Comparison of ENCODE assay signal across 37 cellular contexts in the genomic region with DNA sequence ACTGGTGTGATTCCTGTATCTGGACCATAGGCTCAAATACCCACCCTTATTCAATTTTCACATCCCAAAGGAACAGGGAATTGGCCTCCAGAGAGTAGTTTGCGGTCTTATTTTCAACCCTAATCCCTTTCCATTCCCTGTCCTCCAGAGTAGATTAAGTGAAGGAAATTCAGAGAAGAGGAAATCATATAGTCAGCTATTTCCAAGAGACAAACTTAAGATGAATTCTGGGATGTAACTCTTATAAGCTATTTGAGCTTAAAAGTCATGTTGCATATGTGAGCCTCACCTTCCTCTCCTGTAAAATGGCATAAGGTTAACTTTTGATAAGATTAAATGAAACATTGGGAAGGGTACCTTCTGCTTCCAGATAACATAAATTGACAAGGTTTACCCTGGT. TPM values are rescaled to one million over a fixed set of nuclear protein-coding genes. Genes with fewer than 3 reads are reported as not detected.
"Had no signal": no experiment of that assay in that cellular context is flagged by ENCODE, and none has a peak within 500 bp of the region (broad histone marks: within the 10 kb centered on the region; RNA-seq: fewer than 3 reads in every experiment).

No MANE protein-coding gene starts in this region.

- FAIRE-seq: astrocyte, bronchial epithelial cell had no signal

- H3K4me1 ChIP-seq: adrenal gland, ascending aorta, body of pancreas, breast epithelium had no signal

- DNase-seq: activated effector memory CD4-positive, alpha-beta T cell treated with anti-CD3 and anti-CD28 coated beads, Interleukin-2, amount 50 U/mL, for 16 hours; activated effector memory CD4-positive, alpha-beta T cell treated with Interleukin-2 at 50 U/mL for 16 hours; activated gamma-delta T cell; activated gamma-delta T cell treated with Interleukin-2 at 50 U/mL for 16 hours; activated naive CD4-positive, alpha-beta T cell; activated naive CD4-positive, alpha-beta T cell treated with anti-CD3 and anti-CD28 coated beads for 36 hours; activated naive CD4-positive, alpha-beta T cell treated with anti-CD3 and anti-CD28 coated beads, Interleukin-2, amount 10 ng/mL, durations not matched to agents 7 days and 5 days; activated naive CD4-positive, alpha-beta T cell treated with anti-CD3 and anti-CD28 coated beads, Interleukin-2, amount 50 U/mL, for 16 hours; activated naive CD4-positive, alpha-beta T cell treated with Interleukin-2 at 50 U/mL for 16 hours; activated naive CD8-positive, alpha-beta T cell treated with anti-CD3 and anti-CD28 coated beads for 36 hours; activated naive CD8-positive, alpha-beta T cell treated with anti-CD3 and anti-CD28 coated beads, Interleukin-2, amount 10 ng/mL, durations not matched to agents 7 days and 5 days; activated naive CD8-positive, alpha-beta T cell treated with anti-CD3 and anti-CD28 coated beads, Interleukin-2, amount 50 U/mL, for 24 hours; activated T-cell treated with anti-CD3 and anti-CD28 coated beads, Interleukin-2, amount 50 U/mL, for 1 hour; activated T-cell treated with anti-CD3 and anti-CD28 coated beads, Interleukin-2, amount 50 U/mL, for 24 hours; activated T-cell treated with anti-CD3 and anti-CD28 coated beads, Interleukin-2, amount 50 U/mL, for 4 hours; activated T-cell treated with anti-CD3 and anti-CD28 coated beads, Interleukin-2, amount 50 U/mL, for 48 hours; activated T-cell treated with anti-CD3 and anti-CD28 coated beads, Interleukin-2, amount 50 U/mL, for 72 hours; adrenal gland; amniotic stem cell; amygdala; anterior cingulate cortex; aorta; body of pancreas; brain microvascular endothelial cell; caudate nucleus; central memory CD4-positive, alpha-beta T cell; cerebellar nuclear complex had no signal

- H3K27me3 ChIP-seq: adrenal gland, ascending aorta, body of pancreas, brain microvascular endothelial cell, breast epithelium had no signal

- H3K36me3 ChIP-seq: adrenal gland, ascending aorta, brain microvascular endothelial cell, breast epithelium, cardiac muscle cell had no signal

- ATAC-seq: activated naive CD4-positive, alpha-beta T cell treated with anti-CD3 and anti-CD28 coated beads, Interleukin-2, amount 50 U/mL, for 72 hours; activated naive CD8-positive, alpha-beta T cell treated with anti-CD3 and anti-CD28 coated beads, Interleukin-2, amount 50 U/mL, for 24 hours; activated T-cell treated with anti-CD3 and anti-CD28 coated beads, Interleukin-2, amount 50 U/mL, for 4 hours; activated T-cell treated with anti-CD3 and anti-CD28 coated beads, Interleukin-2, amount 50 U/mL, for 72 hours; activated T-helper 17 cell treated with anti-CD3 and anti-CD28 coated beads, Interleukin-2, amount 50 U/mL, for 72 hours; body of pancreas had no signal

- H3K9me3 ChIP-seq: ascending aorta, body of pancreas, breast epithelium had no signal

- H3K4me3 ChIP-seq: adrenal gland, ascending aorta, body of pancreas, breast epithelium, cardiac muscle cell had no signal

- H3K27ac ChIP-seq: adrenal gland, ascending aorta, body of pancreas, brain microvascular endothelial cell, breast epithelium, cardiac muscle cell had no signal

RNA-seq across cellular contexts. Expression of gene ADAMTS18, which starts 37.4 kb away (rescaled TPM):
- total RNA-seq: activated naive CD4-positive, alpha-beta T cell treated with anti-CD3 and anti-CD28 coated beads for 36 hours; activated naive CD4-positive, alpha-beta T cell treated with anti-CD3 and anti-CD28 coated beads, Interleukin-2, amount 50 U/mL, for 72 hours; activated naive CD8-positive, alpha-beta T cell treated with anti-CD3 and anti-CD28 coated beads for 36 hours; activated naive CD8-positive, alpha-beta T cell treated with anti-CD3 and anti-CD28 coated beads, Interleukin-2, amount 10 ng/mL, durations not matched to agents 7 days and 5 days; activated T-cell treated with anti-CD3 and anti-CD28 coated beads, Interleukin-2, amount 50 U/mL, for 4 hours; activated T-cell treated with anti-CD3 and anti-CD28 coated beads, Interleukin-2, amount 50 U/mL, for 72 hours; activated T-helper 17 cell treated with anti-CD3 and anti-CD28 coated beads, Interleukin-2, amount 50 U/mL, for 72 hours; activated T-helper 2 cell treated with anti-CD3 and anti-CD28 coated beads, Interferon-gamma antibody, Interleukin-2, Interleukin-4, amounts not matched to agents 10 μg/mL and 5 μg/mL and 100 μg/mL, durations not matched to agents 14 hours and 24 hours and 36 hours; ascending aorta; bronchial epithelial cell; cardiac septum; chondrocyte had no signal
- polyA plus RNA-seq: cardiac muscle cell had no signal
